12 cellular contexts compared by ENCODE assay signal in the genomic region with DNA sequence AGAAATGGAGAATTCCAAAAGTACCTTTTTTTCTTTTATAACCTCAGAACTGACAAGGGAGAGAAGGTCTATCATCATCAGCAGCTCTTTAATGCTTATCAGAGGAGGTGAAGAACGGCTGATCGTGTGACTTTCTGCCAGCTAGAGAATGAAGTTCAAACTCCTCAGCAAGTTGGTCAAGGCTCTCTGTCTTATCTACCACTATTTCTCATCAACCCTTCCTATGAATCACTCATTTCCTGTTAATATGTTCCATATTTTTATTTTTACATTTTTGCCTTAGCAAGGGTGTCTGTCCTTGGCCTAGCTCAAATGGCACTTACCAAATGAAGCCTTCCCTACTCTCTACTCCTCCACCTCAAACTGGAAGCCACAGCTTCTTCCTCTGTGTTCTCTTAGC.
DNase-seq lines count a peak whose midpoint lies in the region; FAIRE-seq and TF ChIP-seq lines count a peak whose summit lies in the region.
"Had no signal": no experiment of that assay in that cellular context is flagged by ENCODE, and none has a peak within 500 bp of the region (broad histone marks: within the 10 kb centered on the region; RNA-seq: fewer than 3 reads in every experiment).

No MANE protein-coding gene starts in this region.

- FAIRE-seq in keratinocyte (lab: Jason Lieb, UNC): peak; percentile 64
- FAIRE-seq: H1 had no signal

- H3K4me3 ChIP-seq in adipocyte (ENCODE audit: low read length): peak overlapping the region; percentile 52
- H3K4me3 ChIP-seq in keratinocyte (ENCODE audit: control insufficient read depth in 2 of 3, extremely low read depth in 1 of 3, insufficient read depth in 2 of 3, low read depth in 1 of 3, low read length in 3 of 3): no peak overlapping the region
- H3K4me3 ChIP-seq in subcutaneous abdominal adipose tissue (ENCODE audit: low read depth in 1 of 5, low read length in 5 of 5): no peak overlapping the region
- no peak overlapping the region for H3K4me3 ChIP-seq in lower leg skin (ENCODE audit: low read depth, poor library complexity, severe bottlenecking)
- H3K4me3 ChIP-seq: psoas muscle had no signal

- peaks cover 30% of the 10 kb centered on the region for H3K36me3 ChIP-seq in adipocyte (ENCODE audit: control insufficient read depth, insufficient read depth, low read length, severe bottlenecking)
- no peaks in the 10 kb centered on the region for H3K36me3 ChIP-seq in keratinocyte (ENCODE audit: control insufficient read depth in 2 of 2, extremely low read depth in 1 of 2, insufficient read depth in 2 of 2, low read length in 2 of 2)
- H3K36me3 ChIP-seq in subcutaneous abdominal adipose tissue (ENCODE audit: control insufficient read depth in 5 of 5, insufficient read depth in 5 of 5, low read length in 5 of 5): peaks cover 0 to 20% (median 2%) of the 10 kb centered on the region in 5 donors

- H4K20me1 ChIP-seq in keratinocyte (ENCODE audit: control insufficient read depth, extremely low read depth, insufficient read depth, low read length): no peaks in the 10 kb centered on the region

- H3K9me3 ChIP-seq in adipocyte (ENCODE audit: control insufficient read depth, low read length) (peaks cover 19% of the 10 kb centered on the region), keratinocyte (ENCODE audit: control insufficient read depth, low read depth, low read length) (no peaks in the 10 kb centered on the region), subcutaneous abdominal adipose tissue (ENCODE audit: control insufficient read depth in 5 of 5, low read length in 5 of 5) (peaks cover 0 to 11% (median 6%) of the 10 kb centered on the region in 5 donors)

- H3K27ac ChIP-seq in keratinocyte (ENCODE audit: control insufficient read depth, insufficient read depth, low read length) (no peak overlapping the region), subcutaneous abdominal adipose tissue (ENCODE audit: low read depth, low read length) (peak overlapping the region; percentile 61)
- H3K27ac ChIP-seq: psoas muscle had no signal

- H3K79me2 ChIP-seq in keratinocyte (ENCODE audit: control insufficient read depth, insufficient read depth, low read length): no peaks in the 10 kb centered on the region

- H3K4me1 ChIP-seq in adipocyte (ENCODE audit: control insufficient read depth, insufficient read depth, low read length) (peaks cover 54% of the 10 kb centered on the region), keratinocyte (ENCODE audit: control insufficient read depth, extremely low read depth, insufficient read depth, low read length) (no peaks in the 10 kb centered on the region), subcutaneous abdominal adipose tissue (ENCODE audit: control insufficient read depth in 5 of 5, insufficient read depth in 5 of 5, low read length in 5 of 5) (peaks cover 0 to 25% (median 15%) of the 10 kb centered on the region in 5 donors)
- H3K4me1 ChIP-seq: psoas muscle had no signal

- TF ChIP-seq POLR2A in lower leg skin (IDR thresholded peaks at IDR 0.05): no peak

- dilution Hi-C loops in keratinocyte (cut with MboI; ENCODE audit: extremely low pct_ligation_motif_present, low sequenced_read_pairs): no loop called here

- H3K27me3 ChIP-seq in adipocyte (replicated peaks; ENCODE audit: control insufficient read depth, insufficient read depth, low read length): no peaks in the 10 kb centered on the region
- H3K27me3 ChIP-seq in keratinocyte (ENCODE audit: control insufficient read depth, extremely low read depth, insufficient read depth, low read length): no peaks in the 10 kb centered on the region
- H3K27me3 ChIP-seq in subcutaneous abdominal adipose tissue (ENCODE audit: control insufficient read depth in 5 of 5, insufficient read depth in 4 of 5, low read length in 5 of 5): no peaks in the 10 kb centered on the region

- intact Hi-C loops in lower leg skin (cut with DNase I; ENCODE audit: low total_unique reads): no loop called here

- H3K4me2 ChIP-seq in keratinocyte (ENCODE audit: control insufficient read depth, extremely low read depth, insufficient read depth, low read depth, low read length): no peak overlapping the region

- peak overlapping the region; percentile 71 for H3K9ac ChIP-seq in adipocyte (ENCODE audit: low read length)
- H3K9ac ChIP-seq in keratinocyte (ENCODE audit: control insufficient read depth, extremely low read depth, insufficient read depth, low read length): no peak overlapping the region
- H3K9ac ChIP-seq in subcutaneous abdominal adipose tissue (ENCODE audit: low read length in 5 of 5): no peak overlapping the region

- H3K9me1 ChIP-seq in keratinocyte (ENCODE audit: control insufficient read depth, extremely low read depth, insufficient read depth, low read length): no peaks in the 10 kb centered on the region

- TF ChIP-seq CTCF in keratinocyte (optimal IDR thresholded peaks at IDR 0.05 in 1 of 3, IDR thresholded peaks at IDR 0.05 in 1 of 3, conservative IDR thresholded peaks at IDR 0.05 in 1 of 3; ENCODE audit: extremely low read depth in 1 of 3, insufficient read depth in 2 of 3, low read length in 3 of 3): no peak
- no peak for TF ChIP-seq CTCF in lower leg skin (IDR thresholded peaks at IDR 0.05)

- peak; percentile 78 for DNase-seq in HCEC 1CT
- peak; percentile 52 for DNase-seq in adipocyte (ENCODE audit: low read depth)
- no peak for DNase-seq in keratinocyte (ENCODE audit: low read depth, low spot score)
- no peak for DNase-seq in NCI-H748 (lab: John Stamatoyannopoulos, UW; ENCODE audit: unreplicated experiment)
- no peak for DNase-seq in lower leg skin (ENCODE audit: low spot score in 2 of 2)
- DNase-seq in NCI-H2171 (lab: John Stamatoyannopoulos, UW): no peak
- DNase-seq: activated T-cell treated with anti-CD3 and anti-CD28 coated beads, Interleukin-2, amount 50 U/mL, for 48 hours; MM.1S; NCI-H69; psoas muscle had no signal

- WGBS in lower leg skin, 2 donors: 87 to 90% methylated on average over 2 of the region's 2 CpGs

- no peak overlapping the region for H2AFZ ChIP-seq in keratinocyte (ENCODE audit: control insufficient read depth, low read length)

Comparison
In these comparisons a context has a peak if more than half of its experiments do, and no peak if none do; other contexts are left out.
1. DNase-seq: peak in HCEC 1CT (single experiment) and adipocyte (single experiment); none in keratinocyte (single experiment), NCI-H748 (single experiment), lower leg skin (0 of 2) and NCI-H2171 (single experiment).